In genomic region chr14:33755358-33755757, GRCh38 we compare ENCODE assay signal across 19 cellular contexts.
A peak's percentile ranks its signal among the peaks of the same experiment; 100 is the strongest.
DNase-seq lines count a peak whose midpoint lies in the region; TF ChIP-seq lines count a peak whose summit lies in the region.
"Had no signal": no experiment of that assay in that cellular context is flagged by ENCODE, and none has a peak within 500 bp of the region (broad histone marks: within the 10 kb centered on the region; RNA-seq: fewer than 3 reads in every experiment).

No MANE protein-coding gene starts in this region.

- H3K4me3 Mint-ChIP-seq in mesothelial cell of epicardium: no peak overlapping the region

- H3K9me3 Mint-ChIP-seq in mesothelial cell of epicardium: peaks cover 8% of the 10 kb centered on the region

- no peak overlapping the region for H3K27ac Mint-ChIP-seq in mesothelial cell of epicardium

- no peak for TF ChIP-seq CTCF in mesothelial cell of epicardium (IDR thresholded peaks at IDR 0.05; ENCODE audit: unreplicated experiment)

- no peaks in the 10 kb centered on the region for H3K27me3 Mint-ChIP-seq in mesothelial cell of epicardium (ENCODE audit: low read depth)

- H3K36me3 Mint-ChIP-seq in mesothelial cell of epicardium: peaks cover 2% of the 10 kb centered on the region

- DNase-seq in EH (ENCODE audit: low read depth) (peak; percentile 31), M059J (ENCODE audit: low read depth) (peak; percentile 27), T1000 (lab: John Stamatoyannopoulos, UW) (peak; percentile 72), renal cortical epithelial cell (ENCODE audit: low read depth) (peak; percentile 2), iPS-NIHi7 (ENCODE audit: extremely low spot score) (no peak), mesothelial cell of epicardium (ENCODE audit: low spot score in 2 of 2, unreplicated experiment in 2 of 2) (no peak), Kasumi-1 (lab: John Stamatoyannopoulos, UW) (no peak)
- no peak for DNase-seq in stimulated activated CD4-positive, alpha-beta T cell treated with anti-CD3 and anti-CD28 coated beads, Interleukin-1b, Interleukin-23, amount 100 ng/mL, for 48 hours
- DNase-seq: ACHN, GOT3, MG63, NCI-H1048, NCI-H1436, NCI-H2029, NCI-H510A, NCI-H748 treated with DMSO at 0.1 percent for 48 hours, OCI-M1, SW 1271, T-helper 2 cell had no signal

- peaks cover 27% of the 10 kb centered on the region for H3K4me1 Mint-ChIP-seq in mesothelial cell of epicardium

Comparison
In these comparisons a context has a peak if more than half of its experiments do, and no peak if none do; other contexts are left out.
1. DNase-seq: peak in EH (single experiment), M059J (single experiment), T1000 (single experiment) and renal cortical epithelial cell (single experiment); none in iPS-NIHi7 (single experiment), stimulated activated CD4-positive, alpha-beta T cell treated with anti-CD3 and anti-CD28 coated beads, Interleukin-1b, Interleukin-23, amount 100 ng/mL, for 48 hours (single experiment), mesothelial cell of epicardium (0 of 2) and Kasumi-1 (0 of 2).